Comparison of ENCODE assay signal across 1 cellular context in the genomic region with DNA sequence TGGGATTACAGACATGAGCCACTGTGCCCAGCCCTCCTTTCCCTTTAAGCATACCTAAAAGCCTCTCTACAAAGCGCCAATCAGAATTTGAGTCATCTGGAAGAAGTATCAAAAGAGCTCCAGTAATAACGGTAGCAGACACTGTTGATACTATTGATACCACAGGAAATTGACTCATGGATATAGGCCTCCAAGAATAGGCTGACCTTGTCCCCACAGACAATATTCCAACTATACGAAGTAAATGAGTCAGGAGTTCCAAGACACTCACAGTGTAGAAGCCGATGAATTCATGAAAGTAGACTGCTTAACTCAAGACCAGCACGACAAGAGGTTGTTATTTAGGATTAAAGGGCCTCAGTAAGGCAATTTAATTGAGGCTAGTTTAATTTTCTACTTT.
A peak's percentile ranks its signal among the peaks of the same experiment; 100 is the strongest.
TF ChIP-seq lines count a peak whose summit lies in the region.

No MANE protein-coding gene starts in this region.

TF ChIP-seq in GM12878, 131 proteins besides CTCF, POLR2A, EP300 and RAD21:
- TF ChIP-seq JUNB (IDR thresholded peaks at IDR 0.05), result 0 out of 2 replicates have a peak, but pooled peaks have one; percentile 15
